In the genomic region with DNA sequence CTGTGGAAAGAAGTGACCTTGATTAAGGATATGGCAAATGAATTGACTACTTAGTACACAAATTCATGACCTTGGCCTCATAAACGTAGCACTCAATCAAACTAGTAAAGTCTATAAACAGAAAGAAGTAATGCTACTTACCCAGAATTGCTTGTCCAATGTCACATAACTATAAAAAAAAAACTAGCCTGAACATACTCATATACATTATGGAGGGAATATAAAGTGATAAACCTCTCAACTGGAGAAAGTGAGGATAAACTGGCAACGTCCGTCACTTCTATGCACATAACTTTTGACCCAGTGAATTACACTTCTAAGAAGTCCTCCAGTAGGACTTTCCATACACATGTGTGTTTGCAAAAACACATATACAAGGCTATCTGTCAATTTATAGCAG, we compare ENCODE assay signal across 1 cellular context.
TF ChIP-seq lines count a peak whose summit lies in the region.

No MANE protein-coding gene starts in this region.

TF ChIP-seq in HepG2, 621 proteins besides CTCF, POLR2A, EP300 and RAD21:
- TF ChIP-seq ZBTB10 (CRISPR knock-in tag; IDR thresholded peaks at IDR 0.05; ENCODE audit: borderline replicate concordance) (no peak), FOXJ3 (CRISPR knock-in tag; IDR thresholded peaks at IDR 0.05; ENCODE audit: borderline replicate concordance) (no peak), FOXO4 (CRISPR knock-in tag; conservative IDR thresholded peaks at IDR 0.05) (no peak), TGIF2 (CRISPR knock-in tag; IDR thresholded peaks at IDR 0.05) (no peak), ZNF17 (CRISPR knock-in tag; IDR thresholded peaks at IDR 0.05) (no peak), ZNF207 (IDR thresholded peaks at IDR 0.05; ENCODE audit: borderline replicate concordance) (no peak), ZNF142 (CRISPR knock-in tag; IDR thresholded peaks at IDR 0.05) (no peak), REXO4 (CRISPR knock-in tag; IDR thresholded peaks at IDR 0.05; ENCODE audit: borderline replicate concordance) (no peak), ETV6 (CRISPR knock-in tag; conservative IDR thresholded peaks at IDR 0.05) (no peak), MTA3 (CRISPR knock-in tag; IDR thresholded peaks at IDR 0.05) (no peak), BCL6 (CRISPR knock-in tag; IDR thresholded peaks at IDR 0.05) (no peak), ZHX2 (IDR thresholded peaks at IDR 0.05; ENCODE audit: low read depth) (no peak), ZHX2 (CRISPR knock-in tag; IDR thresholded peaks at IDR 0.05; ENCODE audit: borderline replicate concordance) (no peak), HMGA1 (CRISPR knock-in tag; conservative IDR thresholded peaks at IDR 0.05) (no peak), RFX5 (IDR thresholded peaks at IDR 0.05; ENCODE audit: low read depth, low read length) (no peak), POLR2AphosphoS5 (IDR thresholded peaks at IDR 0.05; ENCODE audit: low read depth, low read length) (no peak), NFIC (IDR thresholded peaks at IDR 0.05; ENCODE audit: low read length) (no peak)
- TF ChIP-seq, protein P1, sequence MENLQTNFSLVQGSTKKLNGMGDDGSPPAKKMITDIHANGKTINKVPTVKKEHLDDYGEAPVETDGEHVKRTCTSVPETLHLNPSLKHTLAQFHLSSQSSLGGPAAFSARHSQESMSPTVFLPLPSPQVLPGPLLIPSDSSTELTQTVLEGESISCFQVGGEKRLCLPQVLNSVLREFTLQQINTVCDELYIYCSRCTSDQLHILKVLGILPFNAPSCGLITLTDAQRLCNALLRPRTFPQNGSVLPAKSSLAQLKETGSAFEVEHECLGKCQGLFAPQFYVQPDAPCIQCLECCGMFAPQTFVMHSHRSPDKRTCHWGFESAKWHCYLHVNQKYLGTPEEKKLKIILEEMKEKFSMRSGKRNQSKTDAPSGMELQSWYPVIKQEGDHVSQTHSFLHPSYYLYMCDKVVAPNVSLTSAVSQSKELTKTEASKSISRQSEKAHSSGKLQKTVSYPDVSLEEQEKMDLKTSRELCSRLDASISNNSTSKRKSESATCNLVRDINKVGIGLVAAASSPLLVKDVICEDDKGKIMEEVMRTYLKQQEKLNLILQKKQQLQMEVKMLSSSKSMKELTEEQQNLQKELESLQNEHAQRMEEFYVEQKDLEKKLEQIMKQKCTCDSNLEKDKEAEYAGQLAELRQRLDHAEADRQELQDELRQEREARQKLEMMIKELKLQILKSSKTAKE (CRISPR knock-in tag; IDR thresholded peaks at IDR 0.05; ENCODE audit: borderline replicate concordance) = no peak
- TF ChIP-seq, protein P2, sequence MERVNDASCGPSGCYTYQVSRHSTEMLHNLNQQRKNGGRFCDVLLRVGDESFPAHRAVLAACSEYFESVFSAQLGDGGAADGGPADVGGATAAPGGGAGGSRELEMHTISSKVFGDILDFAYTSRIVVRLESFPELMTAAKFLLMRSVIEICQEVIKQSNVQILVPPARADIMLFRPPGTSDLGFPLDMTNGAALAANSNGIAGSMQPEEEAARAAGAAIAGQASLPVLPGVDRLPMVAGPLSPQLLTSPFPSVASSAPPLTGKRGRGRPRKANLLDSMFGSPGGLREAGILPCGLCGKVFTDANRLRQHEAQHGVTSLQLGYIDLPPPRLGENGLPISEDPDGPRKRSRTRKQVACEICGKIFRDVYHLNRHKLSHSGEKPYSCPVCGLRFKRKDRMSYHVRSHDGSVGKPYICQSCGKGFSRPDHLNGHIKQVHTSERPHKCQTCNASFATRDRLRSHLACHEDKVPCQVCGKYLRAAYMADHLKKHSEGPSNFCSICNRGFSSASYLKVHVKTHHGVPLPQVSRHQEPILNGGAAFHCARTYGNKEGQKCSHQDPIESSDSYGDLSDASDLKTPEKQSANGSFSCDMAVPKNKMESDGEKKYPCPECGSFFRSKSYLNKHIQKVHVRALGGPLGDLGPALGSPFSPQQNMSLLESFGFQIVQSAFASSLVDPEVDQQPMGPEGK (CRISPR knock-in tag; IDR thresholded peaks at IDR 0.05) = no peak
